Comparison of ENCODE assay signal across 8 cellular contexts in genomic region chr1:21308847-21309652, GRCh38. TPM values are rescaled to one million over a fixed set of nuclear protein-coding genes. Genes with fewer than 3 reads are reported as not detected.
DNase-seq lines count a peak whose midpoint lies in the region; ATAC-seq and TF ChIP-seq lines count a peak whose summit lies in the region.

No MANE protein-coding gene starts in this region.

- H4K20me1 ChIP-seq in MM.1S (ENCODE audit: insufficient read depth, low read length): no peaks in the 10 kb centered on the region

- peaks cover 76% of the 10 kb centered on the region for H3K4me1 Mint-ChIP-seq in activated naive CD4-positive, alpha-beta T cell treated with anti-CD3 and anti-CD28 coated beads, Interleukin-2, amount 50 U/mL, for 24 hours
- peaks cover 55% of the 10 kb centered on the region for H3K4me1 Mint-ChIP-seq in activated naive CD4-positive, alpha-beta T cell treated with anti-CD3 and anti-CD28 coated beads, Interleukin-2, amount 10 ng/mL, durations not matched to agents 7 days and 5 days
- H3K4me1 Mint-ChIP-seq in activated T-helper 17 cell treated with anti-CD3 and anti-CD28 coated beads, Interleukin-2, amount 50 U/mL, for 72 hours: peaks cover 37% of the 10 kb centered on the region

- H3K4me3 Mint-ChIP-seq in activated naive CD4-positive, alpha-beta T cell treated with anti-CD3 and anti-CD28 coated beads, Interleukin-2, amount 50 U/mL, for 24 hours: no peak overlapping the region
- no peak overlapping the region for H3K4me3 Mint-ChIP-seq in activated naive CD4-positive, alpha-beta T cell treated with anti-CD3 and anti-CD28 coated beads, Interleukin-2, amount 10 ng/mL, durations not matched to agents 7 days and 5 days
- no peak overlapping the region for H3K4me3 Mint-ChIP-seq in activated T-helper 17 cell treated with anti-CD3 and anti-CD28 coated beads, Interleukin-2, amount 50 U/mL, for 72 hours

- CTCF ChIA-PET in activated naive CD4-positive, alpha-beta T cell treated with anti-CD3 and anti-CD28 coated beads, Interleukin-2, amount 10 ng/mL, durations not matched to agents 7 days and 5 days (lab: Charles Lee): interaction anchor here (1.5 to 2.7 kb wide), 2 partner anchors 9 to 39 kb away, joined by 4 to 10 read pairs; no protein-coding TSS in a partner anchor

- DNase-seq in activated naive CD4-positive, alpha-beta T cell treated with anti-CD3 and anti-CD28 coated beads, Interleukin-2, amount 10 ng/mL, durations not matched to agents 7 days and 5 days: no peak
- DNase-seq in left ventricle myocardium superior: peak; percentile 69
- peak; percentile 83 to 89 for DNase-seq in uterus
- no peak for DNase-seq in MM.1S
- no peak for DNase-seq in NOMO-1 (lab: John Stamatoyannopoulos, UW; ENCODE audit: unreplicated experiment in 2 of 2)

- H3K27ac Mint-ChIP-seq in activated naive CD4-positive, alpha-beta T cell treated with anti-CD3 and anti-CD28 coated beads, Interleukin-2, amount 50 U/mL, for 24 hours: peak overlapping the region; percentile 23
- no peak overlapping the region for H3K27ac Mint-ChIP-seq in activated naive CD4-positive, alpha-beta T cell treated with anti-CD3 and anti-CD28 coated beads, Interleukin-2, amount 10 ng/mL, durations not matched to agents 7 days and 5 days
- H3K27ac Mint-ChIP-seq in activated T-helper 17 cell treated with anti-CD3 and anti-CD28 coated beads, Interleukin-2, amount 50 U/mL, for 72 hours: no peak overlapping the region

- intact Hi-C loops in left ventricle myocardium superior (cut with micrococcal nuclease): no loop called here
- intact Hi-C loops in uterus (cut with DNase I; ENCODE audit: low total_unique reads): no loop called here

- H3K4me1 ChIP-seq in uterus: peaks cover 23 to 29% of the 10 kb centered on the region in 2 donors
- no peaks in the 10 kb centered on the region for H3K4me1 ChIP-seq in MM.1S (ENCODE audit: low read length)

- TF ChIP-seq CTCF in uterus (IDR thresholded peaks at IDR 0.05) (no peak), MM.1S (IDR thresholded peaks at IDR 0.05; ENCODE audit: low read length) (no peak)

- H3F3A ChIP-seq in MM.1S (ENCODE audit: insufficient read depth, low read length): no peaks in the 10 kb centered on the region

- no peaks in the 10 kb centered on the region for H3K9me2 ChIP-seq in MM.1S (replicated peaks; ENCODE audit: insufficient read depth, low read length)

- H3K36me3 ChIP-seq in uterus: no peaks in the 10 kb centered on the region
- no peaks in the 10 kb centered on the region for H3K36me3 ChIP-seq in MM.1S (replicated peaks; ENCODE audit: insufficient read depth, low read length)

- H2AFZ ChIP-seq in MM.1S (ENCODE audit: low read length): no peak overlapping the region

- H3K4me3 ChIP-seq in uterus (no peak overlapping the region), MM.1S (ENCODE audit: low read length) (no peak overlapping the region)

- peaks cover 63% of the 10 kb centered on the region for H3K79me2 ChIP-seq in MM.1S (ENCODE audit: low read length)

- H3K9me3 ChIP-seq in uterus: no peaks in the 10 kb centered on the region
- H3K9me3 ChIP-seq in MM.1S (replicated peaks; ENCODE audit: insufficient read depth, low read length): no peaks in the 10 kb centered on the region

- H3K27ac ChIP-seq in uterus: peak overlapping the region; percentile 73 to 89
- H3K27ac ChIP-seq in MM.1S (ENCODE audit: low read length): no peak overlapping the region

- H3K4me2 ChIP-seq in MM.1S (ENCODE audit: low read depth, low read length): no peak overlapping the region

- H3K27me3 ChIP-seq in uterus (no peaks in the 10 kb centered on the region), MM.1S (replicated peaks; ENCODE audit: insufficient read depth, low read length) (no peaks in the 10 kb centered on the region)

- H3K9me3 Mint-ChIP-seq in activated naive CD4-positive, alpha-beta T cell treated with anti-CD3 and anti-CD28 coated beads, Interleukin-2, amount 50 U/mL, for 24 hours: no peaks in the 10 kb centered on the region
- no peaks in the 10 kb centered on the region for H3K9me3 Mint-ChIP-seq in activated naive CD4-positive, alpha-beta T cell treated with anti-CD3 and anti-CD28 coated beads, Interleukin-2, amount 10 ng/mL, durations not matched to agents 7 days and 5 days
- H3K9me3 Mint-ChIP-seq in activated T-helper 17 cell treated with anti-CD3 and anti-CD28 coated beads, Interleukin-2, amount 50 U/mL, for 72 hours: no peaks in the 10 kb centered on the region

- H3K27me3 Mint-ChIP-seq in activated naive CD4-positive, alpha-beta T cell treated with anti-CD3 and anti-CD28 coated beads, Interleukin-2, amount 50 U/mL, for 24 hours: no peaks in the 10 kb centered on the region
- H3K27me3 Mint-ChIP-seq in activated naive CD4-positive, alpha-beta T cell treated with anti-CD3 and anti-CD28 coated beads, Interleukin-2, amount 10 ng/mL, durations not matched to agents 7 days and 5 days: no peaks in the 10 kb centered on the region
- H3K27me3 Mint-ChIP-seq in activated T-helper 17 cell treated with anti-CD3 and anti-CD28 coated beads, Interleukin-2, amount 50 U/mL, for 72 hours: no peaks in the 10 kb centered on the region

- peaks cover 4% of the 10 kb centered on the region for H3K36me3 Mint-ChIP-seq in activated naive CD4-positive, alpha-beta T cell treated with anti-CD3 and anti-CD28 coated beads, Interleukin-2, amount 50 U/mL, for 24 hours
- peaks cover 15% of the 10 kb centered on the region for H3K36me3 Mint-ChIP-seq in activated naive CD4-positive, alpha-beta T cell treated with anti-CD3 and anti-CD28 coated beads, Interleukin-2, amount 10 ng/mL, durations not matched to agents 7 days and 5 days
- H3K36me3 Mint-ChIP-seq in activated T-helper 17 cell treated with anti-CD3 and anti-CD28 coated beads, Interleukin-2, amount 50 U/mL, for 72 hours (ENCODE audit: low read depth): peaks cover 33% of the 10 kb centered on the region

- H3K9ac ChIP-seq in MM.1S (ENCODE audit: low read length): no peak overlapping the region

- peak; percentile 21 for ATAC-seq in activated T-helper 17 cell treated with anti-CD3 and anti-CD28 coated beads, Interleukin-2, amount 50 U/mL, for 72 hours (replicated peaks)
- peak; percentile 49 for ATAC-seq in left ventricle myocardium superior
- ATAC-seq in activated CD4-positive, CD25-positive, alpha-beta regulatory T cell treated with anti-CD3 and anti-CD28 coated beads, Interleukin-2, amount 50 U/mL, for 24 hours: no peak

- TF ChIP-seq POLR2A in uterus (IDR thresholded peaks at IDR 0.05): no peak

RNA-seq across cellular contexts. Expression of gene ECE1, which starts 18.8 kb away (rescaled TPM):
- 100 to 1,000 TPM in 1 of 2 donors, 10 to 100 TPM in 1; 75.4 to 219 TPM for total RNA-seq in activated T-helper 17 cell treated with anti-CD3 and anti-CD28 coated beads, Interleukin-2, amount 50 U/mL, for 72 hours
- total RNA-seq in left ventricle myocardium superior: 43.3 TPM
- 100 to 1,000 TPM in 1 of 4 donors, 10 to 100 TPM in 3; 45.6 to 175 (median 59.1) TPM for total RNA-seq in uterus

Comparison
In these comparisons a context has a peak if more than half of its experiments do, and no peak if none do; other contexts are left out.
1. DNase-seq: peak in left ventricle myocardium superior (single experiment) and uterus (2 of 2); none in activated naive CD4-positive, alpha-beta T cell treated with anti-CD3 and anti-CD28 coated beads, Interleukin-2, amount 10 ng/mL, durations not matched to agents 7 days and 5 days (single experiment), MM.1S (single experiment) and NOMO-1 (0 of 2).
2. ATAC-seq: peak in activated T-helper 17 cell treated with anti-CD3 and anti-CD28 coated beads, Interleukin-2, amount 50 U/mL, for 72 hours (single experiment) and left ventricle myocardium superior (single experiment); none in activated CD4-positive, CD25-positive, alpha-beta regulatory T cell treated with anti-CD3 and anti-CD28 coated beads, Interleukin-2, amount 50 U/mL, for 24 hours (0 of 2).